ENCODE assay signal across 12 cellular contexts in the genomic region with DNA sequence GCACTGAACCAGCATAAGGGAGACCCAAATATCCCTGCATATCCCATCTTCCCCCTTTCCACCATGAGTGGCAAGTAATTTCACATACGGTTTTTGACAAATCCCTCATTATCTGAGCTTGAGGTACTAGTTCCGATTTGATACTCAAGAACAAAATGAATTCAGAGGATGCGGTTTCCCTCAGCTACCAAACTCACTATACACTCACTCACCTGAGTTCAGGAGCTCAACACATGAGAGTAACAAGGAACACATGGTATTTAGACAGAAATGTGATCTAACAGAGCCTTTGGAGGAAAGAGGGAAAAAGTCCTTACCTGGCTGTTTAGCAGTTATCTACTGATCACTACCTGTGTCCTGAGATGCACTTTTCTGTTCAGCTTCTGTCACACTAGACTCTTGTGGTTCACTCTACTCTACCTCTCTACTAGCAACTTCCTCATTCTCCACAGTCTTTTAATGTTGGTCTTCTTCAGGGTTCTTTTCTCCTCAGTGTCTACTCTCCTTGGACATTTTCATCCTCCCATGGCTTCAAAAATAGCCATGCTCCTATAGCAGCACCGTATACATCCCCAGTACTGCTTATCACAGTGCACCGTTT. TPM values are rescaled to one million over a fixed set of nuclear protein-coding genes. Genes with fewer than 3 reads are reported as not detected.
A peak's percentile ranks its signal among the peaks of the same experiment; 100 is the strongest.
DNase-seq lines count a peak whose midpoint lies in the region; ATAC-seq and TF ChIP-seq lines count a peak whose summit lies in the region.
"Had no signal": no experiment of that assay in that cellular context is flagged by ENCODE, and none has a peak within 500 bp of the region (broad histone marks: within the 10 kb centered on the region; RNA-seq: fewer than 3 reads in every experiment).

No MANE protein-coding gene starts in this region.

- H3K27ac Mint-ChIP-seq in activated CD4-positive, alpha-beta T cell treated with anti-CD3 and anti-CD28 coated beads, Interleukin-2, amount 10 ng/mL, durations not matched to agents 7 days and 5 days, result peak overlapping the region; percentile 1
- peak overlapping the region; percentile 32 for H3K27ac Mint-ChIP-seq in central memory CD8-positive, alpha-beta T cell (ENCODE audit: low read depth)
- peak overlapping the region; percentile 92 for H3K27ac Mint-ChIP-seq in stimulated activated effector memory CD8-positive, alpha-beta T cell treated with anti-CD3 and anti-CD28 coated beads, Interleukin-12 subunit alpha, Interleukin-12 subunit beta, amount 100 ng/mL, for 72 hours

- POLR2A ChIA-PET in activated CD4-positive, alpha-beta T cell treated with anti-CD3 and anti-CD28 coated beads, Interleukin-2, amount 10 ng/mL, durations not matched to agents 7 days and 5 days (lab: Charles Lee), result interaction anchor here (0.6 to 1.5 kb wide), 3 partner anchors 26 to 261 kb away, joined by 3 to 4 read pairs (median 3); no protein-coding TSS in a partner anchor
- POLR2A ChIA-PET in PC-9 (lab: Charles Lee; ENCODE audit: unreplicated experiment), result no interaction called here

- peaks cover 26% of the 10 kb centered on the region for H3F3A ChIP-seq in PC-9 (ENCODE audit: insufficient read depth, low read depth)

- CTCF ChIA-PET in activated CD4-positive, alpha-beta T cell treated with anti-CD3 and anti-CD28 coated beads, Interleukin-2, amount 10 ng/mL, durations not matched to agents 7 days and 5 days (lab: Charles Lee), result interaction anchor here (0.6 to 2.9 kb wide), 13 partner anchors 10 to 325 kb away, joined by 3 to 13 read pairs (median 4); no protein-coding TSS in a partner anchor
- CTCF ChIA-PET in PC-9 (lab: Charles Lee), result interaction anchor here (0.6 kb wide), 1 partner anchor 1076 kb away, joined by 8 read pairs; no protein-coding TSS in a partner anchor

- H3K4me3 Mint-ChIP-seq in activated CD4-positive, alpha-beta T cell treated with anti-CD3 and anti-CD28 coated beads, Interleukin-2, amount 10 ng/mL, durations not matched to agents 7 days and 5 days, result no peak overlapping the region
- no peak overlapping the region for H3K4me3 Mint-ChIP-seq in central memory CD8-positive, alpha-beta T cell
- peak overlapping the region; percentile 69 for H3K4me3 Mint-ChIP-seq in stimulated activated effector memory CD8-positive, alpha-beta T cell treated with anti-CD3 and anti-CD28 coated beads, Interleukin-12 subunit alpha, Interleukin-12 subunit beta, amount 100 ng/mL, for 72 hours
- H3K4me3 Mint-ChIP-seq: activated naive CD4-positive, alpha-beta T cell treated with anti-CD3 and anti-CD28 coated beads, Interleukin-2, amount 10 ng/mL, durations not matched to agents 7 days and 5 days had no signal

- peaks cover 39% of the 10 kb centered on the region for H3K4me1 Mint-ChIP-seq in activated CD4-positive, alpha-beta T cell treated with anti-CD3 and anti-CD28 coated beads, Interleukin-2, amount 10 ng/mL, durations not matched to agents 7 days and 5 days
- H3K4me1 Mint-ChIP-seq in central memory CD8-positive, alpha-beta T cell, result peaks cover 39% of the 10 kb centered on the region
- H3K4me1 Mint-ChIP-seq in stimulated activated effector memory CD8-positive, alpha-beta T cell treated with anti-CD3 and anti-CD28 coated beads, Interleukin-12 subunit alpha, Interleukin-12 subunit beta, amount 100 ng/mL, for 72 hours, result peaks cover 48% of the 10 kb centered on the region

- H3K27ac ChIP-seq in PC-9 (peak overlapping the region; percentile 1; the same call in 1 of the 2 replicates), prostate gland (no peak overlapping the region)
- H3K27ac ChIP-seq: uterus had no signal

- no peaks in the 10 kb centered on the region for H3K9me2 ChIP-seq in PC-9 (ENCODE audit: insufficient read depth)

- H3K9me3 Mint-ChIP-seq in activated CD4-positive, alpha-beta T cell treated with anti-CD3 and anti-CD28 coated beads, Interleukin-2, amount 10 ng/mL, durations not matched to agents 7 days and 5 days, result no peaks in the 10 kb centered on the region
- H3K9me3 Mint-ChIP-seq in central memory CD8-positive, alpha-beta T cell, result no peaks in the 10 kb centered on the region
- no peaks in the 10 kb centered on the region for H3K9me3 Mint-ChIP-seq in stimulated activated effector memory CD8-positive, alpha-beta T cell treated with anti-CD3 and anti-CD28 coated beads, Interleukin-12 subunit alpha, Interleukin-12 subunit beta, amount 100 ng/mL, for 72 hours
- H3K9me3 Mint-ChIP-seq: activated naive CD4-positive, alpha-beta T cell treated with anti-CD3 and anti-CD28 coated beads, Interleukin-2, amount 10 ng/mL, durations not matched to agents 7 days and 5 days had no signal

- H3K36me3 ChIP-seq in PC-9 (ENCODE audit: low read depth) (no peaks in the 10 kb centered on the region), prostate gland (no peaks in the 10 kb centered on the region)
- H3K36me3 ChIP-seq: uterus had no signal

- H3K27me3 Mint-ChIP-seq in activated CD4-positive, alpha-beta T cell treated with anti-CD3 and anti-CD28 coated beads, Interleukin-2, amount 10 ng/mL, durations not matched to agents 7 days and 5 days, result no peaks in the 10 kb centered on the region
- H3K27me3 Mint-ChIP-seq in central memory CD8-positive, alpha-beta T cell, result no peaks in the 10 kb centered on the region
- H3K27me3 Mint-ChIP-seq: activated naive CD4-positive, alpha-beta T cell treated with anti-CD3 and anti-CD28 coated beads, Interleukin-2, amount 10 ng/mL, durations not matched to agents 7 days and 5 days had no signal

- no peak for ATAC-seq in central memory CD8-positive, alpha-beta T cell (replicated peaks; ENCODE audit: extremely low read depth, poor library complexity, severe bottlenecking)
- peak; percentile 32 for ATAC-seq in stimulated activated effector memory CD8-positive, alpha-beta T cell treated with anti-CD3 and anti-CD28 coated beads, Interleukin-12 subunit alpha, Interleukin-12 subunit beta, amount 100 ng/mL, for 72 hours
- ATAC-seq in HG02840 (IDR thresholded peaks at IDR 0.05; ENCODE audit: low FRiP score, unreplicated experiment) (no peak), GM18870 (IDR thresholded peaks at IDR 0.05; ENCODE audit: unreplicated experiment) (no peak)

- peaks cover 52% of the 10 kb centered on the region for H3K79me2 ChIP-seq in PC-9 (ENCODE audit: low read depth)

- H3K27me3 ChIP-seq in PC-9 (ENCODE audit: insufficient read depth, low read depth) (no peaks in the 10 kb centered on the region), prostate gland (replicated peaks; ENCODE audit: insufficient read depth) (no peaks in the 10 kb centered on the region)
- H3K27me3 ChIP-seq: uterus had no signal

- DNase-seq in activated CD4-positive, alpha-beta T cell treated with anti-CD3 and anti-CD28 coated beads, Interleukin-2, amount 10 ng/mL, durations not matched to agents 7 days and 5 days, result peak; percentile 19
- DNase-seq in activated CD4-positive, alpha-beta T cell treated with anti-CD3 and anti-CD28 coated beads for 1 hour, result no peak
- DNase-seq in PC-9, result no peak
- DNase-seq in central memory CD8-positive, alpha-beta T cell (ENCODE audit: low spot score in 2 of 2), result no peak
- no peak for DNase-seq in stimulated activated effector memory CD8-positive, alpha-beta T cell treated with anti-CD3 and anti-CD28 coated beads, Interleukin-12 subunit alpha, Interleukin-12 subunit beta, amount 100 ng/mL, for 72 hours (ENCODE audit: low spot score in 2 of 2)
- no peak for DNase-seq in prostate gland (ENCODE audit: low spot score)
- DNase-seq: activated naive CD4-positive, alpha-beta T cell treated with anti-CD3 and anti-CD28 coated beads, Interleukin-2, amount 10 ng/mL, durations not matched to agents 7 days and 5 days; NCI-H748 treated with DMSO at 0.1 percent for 48 hours; retina; uterus had no signal

- no peak for TF ChIP-seq POLR2A in prostate gland (IDR thresholded peaks at IDR 0.05)

- intact Hi-C loops in PC-9 (cut with micrococcal nuclease; ENCODE audit: unreplicated experiment), result loop anchor here (2.0 to 10.0 kb wide), 2 partner anchors 246 to 482 kb away; no protein-coding TSS in a partner anchor
- intact Hi-C loops in prostate gland (cut with DNase I), result loop anchor here (5.0 kb wide), 1 partner anchor 289 kb away; no protein-coding TSS in a partner anchor

- H2AFZ ChIP-seq in PC-9, result no peak overlapping the region

- peaks cover 53% of the 10 kb centered on the region for H4K20me1 ChIP-seq in PC-9 (ENCODE audit: insufficient read depth)

- TF ChIP-seq CTCF in PC-9 (conservative IDR thresholded peaks at IDR 0.05) (no peak), prostate gland (IDR thresholded peaks at IDR 0.05) (no peak)

- H3K4me1 ChIP-seq in PC-9 (replicated peaks; ENCODE audit: insufficient read depth) (peaks cover 11% of the 10 kb centered on the region), prostate gland (replicated peaks) (no peaks in the 10 kb centered on the region)
- H3K4me1 ChIP-seq: uterus had no signal

- peaks cover 3% of the 10 kb centered on the region for H3K36me3 Mint-ChIP-seq in activated CD4-positive, alpha-beta T cell treated with anti-CD3 and anti-CD28 coated beads, Interleukin-2, amount 10 ng/mL, durations not matched to agents 7 days and 5 days (ENCODE audit: low read depth)
- H3K36me3 Mint-ChIP-seq in central memory CD8-positive, alpha-beta T cell (ENCODE audit: insufficient read depth), result peaks cover 7% of the 10 kb centered on the region
- H3K36me3 Mint-ChIP-seq in stimulated activated effector memory CD8-positive, alpha-beta T cell treated with anti-CD3 and anti-CD28 coated beads, Interleukin-12 subunit alpha, Interleukin-12 subunit beta, amount 100 ng/mL, for 72 hours, result peaks cover 23% of the 10 kb centered on the region

- BruUV-seq in PC-9 (replicated peaks; lab: Mats Ljungman, UMichigan), result no TSS peak

- WGBS in prostate gland, result 94% methylated on average over 5 of the region's 5 CpGs

- no peaks in the 10 kb centered on the region for H3K9me3 ChIP-seq in PC-9 (ENCODE audit: insufficient read depth, low read depth)
- H3K9me3 ChIP-seq in prostate gland, result no peaks in the 10 kb centered on the region
- H3K9me3 ChIP-seq: uterus had no signal

- H3K4me2 ChIP-seq in PC-9, result no peak overlapping the region

- H3K4me3 ChIP-seq in PC-9 (no peak overlapping the region), prostate gland (no peak overlapping the region)
- H3K4me3 ChIP-seq: uterus had no signal

RNA-seq across cellular contexts. Expression of a gene that starts 25.1 kb away (rescaled TPM):
- 10 to 100 TPM; 39.3 to 44.4 TPM for total RNA-seq in activated CD4-positive, alpha-beta T cell treated with anti-CD3 and anti-CD28 coated beads, Interleukin-2, amount 10 ng/mL, durations not matched to agents 7 days and 5 days
- 19.2 and 34.5 TPM in 2 replicates for total RNA-seq in PC-9 (2021)
- 10 to 100 TPM; 15.8 to 36.1 TPM for total RNA-seq in prostate gland

Comparison
In these comparisons a context has a peak if more than half of its experiments do, and no peak if none do; other contexts are left out.
1. H3K27ac Mint-ChIP-seq: peak in every context shown above with its lines; median percentile 92 in stimulated activated effector memory CD8-positive, alpha-beta T cell treated with anti-CD3 and anti-CD28 coated beads, Interleukin-12 subunit alpha, Interleukin-12 subunit beta, amount 100 ng/mL, for 72 hours; 32 in central memory CD8-positive, alpha-beta T cell; 1 in activated CD4-positive, alpha-beta T cell treated with anti-CD3 and anti-CD28 coated beads, Interleukin-2, amount 10 ng/mL, durations not matched to agents 7 days and 5 days.